In the genomic region with DNA sequence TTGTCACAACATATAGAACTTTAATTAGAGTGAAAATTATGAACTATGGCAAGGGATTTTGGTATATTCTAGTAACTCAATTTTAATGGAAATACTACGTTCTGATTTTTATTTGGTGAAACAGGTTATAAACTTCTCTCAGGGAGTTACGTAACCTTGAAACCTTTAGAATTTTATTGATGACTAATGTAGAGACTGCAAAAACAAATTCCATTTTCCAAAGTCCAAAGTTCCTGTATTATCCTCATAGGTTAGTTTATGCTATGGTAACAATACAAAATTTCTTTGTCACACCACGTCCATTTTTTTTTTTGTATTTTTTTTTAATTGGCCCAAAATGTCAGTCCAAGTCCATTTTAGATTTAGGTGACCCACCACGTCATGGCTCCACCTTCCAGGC, we compare ENCODE assay signal across 34 cellular contexts.
"Had no signal": no experiment of that assay in that cellular context is flagged by ENCODE, and none has a peak within 500 bp of the region (broad histone marks: within the 10 kb centered on the region; RNA-seq: fewer than 3 reads in every experiment).

No MANE protein-coding gene starts in this region.

- H3K9me3 ChIP-seq: adrenal gland, body of pancreas had no signal

- H3K27me3 Mint-ChIP-seq: activated B cell treated with CpG ODN at 0.5 μM for 24 hours; activated CD8-positive, alpha-beta T cell treated with anti-CD3 and anti-CD28 coated beads for 36 hours; activated naive CD4-positive, alpha-beta T cell treated with anti-CD3 and anti-CD28 coated beads, Interleukin-2, amount 50 U/mL, for 24 hours; activated naive CD8-positive, alpha-beta T cell treated with anti-CD3 and anti-CD28 coated beads for 36 hours; activated naive CD8-positive, alpha-beta T cell treated with anti-CD3 and anti-CD28 coated beads, Interleukin-2, amount 50 U/mL, for 24 hours; activated T-helper 17 cell treated with anti-CD3 and anti-CD28 coated beads, Interleukin-2, amount 50 U/mL, for 72 hours; dendritic cell treated with granulocyte-macrophage colony-stimulating factor and Interleukin-4, amounts not matched to agents 40 ng/mL and 50 ng/mL, for 4 days; T-helper 17 cell had no signal

- ATAC-seq: activated CD4-positive, CD25-positive, alpha-beta regulatory T cell treated with anti-CD3 and anti-CD28 coated beads, Interleukin-2, amount 50 U/mL, for 24 hours; activated CD8-positive, alpha-beta T cell treated with anti-CD3 and anti-CD28 coated beads for 36 hours; activated naive CD8-positive, alpha-beta T cell treated with anti-CD3 and anti-CD28 coated beads, Interleukin-2, amount 50 U/mL, for 24 hours; activated T-cell treated with anti-CD3 and anti-CD28 coated beads, Interleukin-2, amount 50 U/mL, for 4 hours; activated T-helper 17 cell treated with anti-CD3 and anti-CD28 coated beads, Interleukin-2, amount 50 U/mL, for 72 hours; body of pancreas; esophagus mucosa; T-helper 17 cell had no signal

- H3K36me3 ChIP-seq: adrenal gland, cardiac muscle cell, WERI-Rb-1 had no signal

- H3K27me3 ChIP-seq: adrenal gland, body of pancreas, cardiac muscle cell, dorsolateral prefrontal cortex had no signal

- H3K27ac Mint-ChIP-seq: activated B cell treated with CpG ODN at 0.5 μM for 24 hours; activated CD8-positive, alpha-beta T cell treated with anti-CD3 and anti-CD28 coated beads for 36 hours; activated naive CD4-positive, alpha-beta T cell treated with anti-CD3 and anti-CD28 coated beads for 36 hours; activated naive CD4-positive, alpha-beta T cell treated with anti-CD3 and anti-CD28 coated beads, Interleukin-2, amount 50 U/mL, for 24 hours; activated naive CD8-positive, alpha-beta T cell treated with anti-CD3 and anti-CD28 coated beads for 36 hours; activated naive CD8-positive, alpha-beta T cell treated with anti-CD3 and anti-CD28 coated beads, Interleukin-2, amount 50 U/mL, for 24 hours; activated T-helper 17 cell treated with anti-CD3 and anti-CD28 coated beads, Interleukin-2, amount 50 U/mL, for 72 hours; dendritic cell treated with granulocyte-macrophage colony-stimulating factor and Interleukin-4, amounts not matched to agents 40 ng/mL and 50 ng/mL, for 4 days; endodermal cell; T-helper 17 cell; T-helper 2 cell treated with Interferon-gamma antibody and Interleukin-4, amounts not matched to agents 5 μg/mL and 100 μg/mL, for 36 hours had no signal

- DNase-seq: activated B cell treated with CpG ODN at 0.5 μM for 24 hours; activated CD4-positive, alpha-beta T cell treated with anti-CD3 and anti-CD28 coated beads for 48 hours; activated CD4-positive, alpha-beta T cell treated with anti-CD3 and anti-CD28 coated beads, Interleukin-2, amount 50 U/mL, for 1 hour; activated CD4-positive, alpha-beta T cell treated with anti-CD3 and anti-CD28 coated beads, Interleukin-2, amount 50 U/mL, for 48 hours; activated CD8-positive, alpha-beta memory T cell treated with anti-CD3 and anti-CD28 coated beads for 24 hours; activated CD8-positive, alpha-beta T cell treated with anti-CD3 and anti-CD28 coated beads for 36 hours; activated effector memory CD4-positive, alpha-beta T cell treated with anti-CD3 and anti-CD28 coated beads, Interleukin-2, amount 50 U/mL, for 16 hours; activated naive CD4-positive, alpha-beta T cell treated with anti-CD3 and anti-CD28 coated beads for 36 hours; activated naive CD8-positive, alpha-beta T cell treated with anti-CD3 and anti-CD28 coated beads for 36 hours; activated naive CD8-positive, alpha-beta T cell treated with anti-CD3 and anti-CD28 coated beads, Interleukin-2, amount 50 U/mL, for 24 hours; activated T-cell treated with anti-CD3 and anti-CD28 coated beads, Interleukin-2, amount 50 U/mL, for 4 hours; adrenal gland; amygdala; aorta; body of pancreas; central memory CD4-positive, alpha-beta T cell; cerebellar nuclear complex; dorsolateral prefrontal cortex; effector memory CD4-positive, alpha-beta T cell; endodermal cell; foreskin fibroblast; head of caudate nucleus; T-helper 1 cell; T-helper 17 cell; T1000; WERI-Rb-1 had no signal

- H3K9me3 Mint-ChIP-seq: activated B cell treated with CpG ODN at 0.5 μM for 24 hours; activated CD8-positive, alpha-beta T cell treated with anti-CD3 and anti-CD28 coated beads for 36 hours; activated naive CD4-positive, alpha-beta T cell treated with anti-CD3 and anti-CD28 coated beads for 36 hours; activated naive CD4-positive, alpha-beta T cell treated with anti-CD3 and anti-CD28 coated beads, Interleukin-2, amount 50 U/mL, for 24 hours; activated naive CD8-positive, alpha-beta T cell treated with anti-CD3 and anti-CD28 coated beads for 36 hours; activated naive CD8-positive, alpha-beta T cell treated with anti-CD3 and anti-CD28 coated beads, Interleukin-2, amount 50 U/mL, for 24 hours; activated T-cell treated with anti-CD3 and anti-CD28 coated beads, Interleukin-2, amount 50 U/mL, for 4 hours; activated T-helper 17 cell treated with anti-CD3 and anti-CD28 coated beads, Interleukin-2, amount 50 U/mL, for 72 hours; dendritic cell treated with granulocyte-macrophage colony-stimulating factor and Interleukin-4, amounts not matched to agents 40 ng/mL and 50 ng/mL, for 4 days; endodermal cell; T-helper 2 cell treated with Interferon-gamma antibody and Interleukin-4, amounts not matched to agents 5 μg/mL and 100 μg/mL, for 36 hours had no signal

- H3K4me1 ChIP-seq: adrenal gland had no signal

- H3K4me1 Mint-ChIP-seq: activated B cell treated with CpG ODN at 0.5 μM for 24 hours; activated naive CD4-positive, alpha-beta T cell treated with anti-CD3 and anti-CD28 coated beads, Interleukin-2, amount 50 U/mL, for 24 hours; activated naive CD8-positive, alpha-beta T cell treated with anti-CD3 and anti-CD28 coated beads, Interleukin-2, amount 50 U/mL, for 24 hours; activated T-helper 17 cell treated with anti-CD3 and anti-CD28 coated beads, Interleukin-2, amount 50 U/mL, for 72 hours had no signal

- H3K4me3 Mint-ChIP-seq: activated B cell treated with CpG ODN at 0.5 μM for 24 hours; activated CD8-positive, alpha-beta T cell treated with anti-CD3 and anti-CD28 coated beads for 36 hours; activated naive CD4-positive, alpha-beta T cell treated with anti-CD3 and anti-CD28 coated beads for 36 hours; activated naive CD4-positive, alpha-beta T cell treated with anti-CD3 and anti-CD28 coated beads, Interleukin-2, amount 50 U/mL, for 24 hours; activated naive CD8-positive, alpha-beta T cell treated with anti-CD3 and anti-CD28 coated beads for 36 hours; activated naive CD8-positive, alpha-beta T cell treated with anti-CD3 and anti-CD28 coated beads, Interleukin-2, amount 50 U/mL, for 24 hours; activated T-cell treated with anti-CD3 and anti-CD28 coated beads, Interleukin-2, amount 50 U/mL, for 4 hours; activated T-helper 17 cell treated with anti-CD3 and anti-CD28 coated beads, Interleukin-2, amount 50 U/mL, for 72 hours; dendritic cell treated with granulocyte-macrophage colony-stimulating factor and Interleukin-4, amounts not matched to agents 40 ng/mL and 50 ng/mL, for 4 days; endodermal cell; T-helper 17 cell; T-helper 2 cell treated with Interferon-gamma antibody and Interleukin-4, amounts not matched to agents 5 μg/mL and 100 μg/mL, for 36 hours had no signal

- H3K4me3 ChIP-seq: adrenal gland, body of pancreas, cardiac muscle cell, coronary artery, dorsolateral prefrontal cortex had no signal

- H3K27ac ChIP-seq: adrenal gland, body of pancreas, cardiac muscle cell, coronary artery, dorsolateral prefrontal cortex, WERI-Rb-1 had no signal

- H3K36me3 Mint-ChIP-seq: activated naive CD4-positive, alpha-beta T cell treated with anti-CD3 and anti-CD28 coated beads, Interleukin-2, amount 50 U/mL, for 24 hours; activated naive CD8-positive, alpha-beta T cell treated with anti-CD3 and anti-CD28 coated beads for 36 hours had no signal
